ENCODE assay signal across 18 cellular contexts in genomic region chr15:68318008-68318835, GRCh38. TPM values are rescaled to one million over a fixed set of nuclear protein-coding genes. Genes with fewer than 3 reads are reported as not detected.
DNase-seq lines count a peak whose midpoint lies in the region; ATAC-seq and TF ChIP-seq lines count a peak whose summit lies in the region.
"Had no signal": no experiment of that assay in that cellular context is flagged by ENCODE, and none has a peak within 500 bp of the region (broad histone marks: within the 10 kb centered on the region; RNA-seq: fewer than 3 reads in every experiment).

No MANE protein-coding gene starts in this region.

- no peaks in the 10 kb centered on the region for H3K9me3 Mint-ChIP-seq in activated naive CD4-positive, alpha-beta T cell treated with anti-CD3 and anti-CD28 coated beads, Interleukin-2, amount 10 ng/mL, durations not matched to agents 7 days and 5 days
- no peaks in the 10 kb centered on the region for H3K9me3 Mint-ChIP-seq in effector memory CD8-positive, alpha-beta T cell

- intact Hi-C loops in ascending aorta (cut with DNase I) (no loop called here), left lung (cut with DNase I) (no loop called here)

- in situ Hi-C loops in GM13977 (cut with MboI; ENCODE audit: low pct_unique_long_range_greater_than_20kb, low sequenced_read_pairs, unreplicated experiment): loop anchor here (25.0 kb wide), 1 partner anchor 344 kb away; no protein-coding TSS in a partner anchor

- no peaks in the 10 kb centered on the region for H3K4me1 Mint-ChIP-seq in activated naive CD4-positive, alpha-beta T cell treated with anti-CD3 and anti-CD28 coated beads, Interleukin-2, amount 10 ng/mL, durations not matched to agents 7 days and 5 days
- H3K4me1 Mint-ChIP-seq in effector memory CD8-positive, alpha-beta T cell (ENCODE audit: low read depth in 2 of 2): peaks cover 0 to 1% of the 10 kb centered on the region in 2 donors

- peak; percentile 14 for DNase-seq in activated naive CD4-positive, alpha-beta T cell treated with anti-CD3 and anti-CD28 coated beads, Interleukin-2, amount 10 ng/mL, durations not matched to agents 7 days and 5 days
- DNase-seq in activated naive CD4-positive, alpha-beta T cell treated with anti-CD3 and anti-CD28 coated beads, Interleukin-2, amount 50 U/mL, for 16 hours: no peak
- DNase-seq in ascending aorta (ENCODE audit: low spot score in 2 of 2): peak in 1 of 2 donors; percentile 42
- DNase-seq in left lung: peak; percentile 5 to 13
- DNase-seq in thoracic aorta (ENCODE audit: low spot score): no peak
- no peak for DNase-seq in HPDE6-E6E7 (ENCODE audit: extremely low spot score)
- DNase-seq in GM13977 (ENCODE audit: low spot score): no peak
- no peak for DNase-seq in effector memory CD8-positive, alpha-beta T cell
- DNase-seq: COR-L47, GF-D8, GOT3, KG1, NCI-H146, NCI-H2081 treated with DMSO at 0.1 percent for 48 hours, NCI-H510A treated with DMSO at 0.1 percent for 48 hours, PC-9, Right ventricle myocardium superior had no signal

- H3K27me3 ChIP-seq in ascending aorta (no peaks in the 10 kb centered on the region), left lung (no peaks in the 10 kb centered on the region), thoracic aorta (replicated peaks; ENCODE audit: insufficient read depth) (no peaks in the 10 kb centered on the region)

- H3K4me3 Mint-ChIP-seq in activated naive CD4-positive, alpha-beta T cell treated with anti-CD3 and anti-CD28 coated beads, Interleukin-2, amount 10 ng/mL, durations not matched to agents 7 days and 5 days: no peak overlapping the region
- H3K4me3 Mint-ChIP-seq in effector memory CD8-positive, alpha-beta T cell: no peak overlapping the region

- H3K27ac Mint-ChIP-seq in activated naive CD4-positive, alpha-beta T cell treated with anti-CD3 and anti-CD28 coated beads, Interleukin-2, amount 10 ng/mL, durations not matched to agents 7 days and 5 days: no peak overlapping the region
- H3K27ac Mint-ChIP-seq in effector memory CD8-positive, alpha-beta T cell: no peak overlapping the region

- H3K4me3 ChIP-seq in ascending aorta: no peak overlapping the region
- no peak overlapping the region for H3K4me3 ChIP-seq in left lung
- H3K4me3 ChIP-seq in thoracic aorta: no peak overlapping the region
- H3K4me3 ChIP-seq: PC-9 had no signal

- H3K36me3 ChIP-seq in ascending aorta: peaks cover 94 to 97% of the 10 kb centered on the region in 2 donors
- no peaks in the 10 kb centered on the region for H3K36me3 ChIP-seq in left lung
- peaks cover 72% of the 10 kb centered on the region for H3K36me3 ChIP-seq in thoracic aorta

- H3K27ac ChIP-seq in ascending aorta (peak overlapping the region; percentile 48 to 76), left lung (no peak overlapping the region), thoracic aorta (peak overlapping the region; percentile 3 to 32)
- H3K27ac ChIP-seq: C4-2B, PC-9 had no signal

- H3K27me3 Mint-ChIP-seq in activated naive CD4-positive, alpha-beta T cell treated with anti-CD3 and anti-CD28 coated beads, Interleukin-2, amount 10 ng/mL, durations not matched to agents 7 days and 5 days: peaks cover 46% of the 10 kb centered on the region
- peaks cover 52 to 60% of the 10 kb centered on the region in 2 donors for H3K27me3 Mint-ChIP-seq in effector memory CD8-positive, alpha-beta T cell

- no peaks in the 10 kb centered on the region for H3K9me3 ChIP-seq in ascending aorta
- H3K9me3 ChIP-seq in left lung: no peaks in the 10 kb centered on the region
- H3K9me3 ChIP-seq in thoracic aorta: no peaks in the 10 kb centered on the region

- no peak for TF ChIP-seq CTCF in ascending aorta (IDR thresholded peaks at IDR 0.05)
- TF ChIP-seq CTCF in left lung (IDR thresholded peaks at IDR 0.05): no peak
- no peak for TF ChIP-seq CTCF in thoracic aorta (IDR thresholded peaks at IDR 0.05)
- no peak for TF ChIP-seq CTCF in GM13977 (IDR thresholded peaks at IDR 0.05; ENCODE audit: extremely low read depth, insufficient read depth, missing control alignments)

- no peaks in the 10 kb centered on the region for H3K36me3 Mint-ChIP-seq in activated naive CD4-positive, alpha-beta T cell treated with anti-CD3 and anti-CD28 coated beads, Interleukin-2, amount 10 ng/mL, durations not matched to agents 7 days and 5 days
- H3K36me3 Mint-ChIP-seq in effector memory CD8-positive, alpha-beta T cell (ENCODE audit: insufficient read depth): peaks cover 2% of the 10 kb centered on the region

- CTCF ChIA-PET in activated naive CD4-positive, alpha-beta T cell treated with anti-CD3 and anti-CD28 coated beads, Interleukin-2, amount 10 ng/mL, durations not matched to agents 7 days and 5 days (lab: Charles Lee): interaction anchor here (1.0 kb wide), 1 partner anchor 10 kb away, joined by 4 read pairs; no protein-coding TSS in a partner anchor

- no peak for ATAC-seq in left lung
- no peak for ATAC-seq in thoracic aorta (ENCODE audit: insufficient number of reproducible peaks, low FRiP score, low read depth)
- no peak for ATAC-seq in effector memory CD8-positive, alpha-beta T cell (replicated peaks)

- H3K4me1 ChIP-seq in ascending aorta (peaks cover 0 to 4% of the 10 kb centered on the region in 2 donors), left lung (no peaks in the 10 kb centered on the region), thoracic aorta (ENCODE audit: control insufficient read depth in 1 of 2, low read depth in 2 of 2) (peaks cover 3 to 26% of the 10 kb centered on the region in 2 donors)

RNA-seq across cellular contexts. Expression of gene FEM1B, which starts 40.7 kb away (rescaled TPM):
- total RNA-seq in ascending aorta: 57.0 TPM
- 10 to 100 TPM; 44.1 to 44.4 TPM for total RNA-seq in left lung
- total RNA-seq in thoracic aorta: 10 to 100 TPM; 31.1 to 56.2 TPM

Comparison
In these comparisons a context has a peak if more than half of its experiments do, and no peak if none do; other contexts are left out.
1. DNase-seq: peak in activated naive CD4-positive, alpha-beta T cell treated with anti-CD3 and anti-CD28 coated beads, Interleukin-2, amount 10 ng/mL, durations not matched to agents 7 days and 5 days (single experiment) and left lung (2 of 2); none in activated naive CD4-positive, alpha-beta T cell treated with anti-CD3 and anti-CD28 coated beads, Interleukin-2, amount 50 U/mL, for 16 hours (single experiment), thoracic aorta (single experiment), HPDE6-E6E7 (single experiment), GM13977 (single experiment) and effector memory CD8-positive, alpha-beta T cell (0 of 3).
2. H3K27ac ChIP-seq: peak in ascending aorta (2 of 2) and thoracic aorta (2 of 2); none in left lung (0 of 2).